10 cellular contexts compared by ENCODE assay signal in genomic region chr2:163667064-163667887, GRCh38.
A peak's percentile ranks its signal among the peaks of the same experiment; 100 is the strongest.
DNase-seq lines count a peak whose midpoint lies in the region; ATAC-seq and TF ChIP-seq lines count a peak whose summit lies in the region.
"Had no signal": no experiment of that assay in that cellular context is flagged by ENCODE, and none has a peak within 500 bp of the region (broad histone marks: within the 10 kb centered on the region; RNA-seq: fewer than 3 reads in every experiment).

No MANE protein-coding gene starts in this region.

- 0 out of 2 replicates have a peak overlapping the region, but pooled peaks have one; percentile 4 for H3K27ac ChIP-seq in SJSA1

- ATAC-seq in omental fat pad (ENCODE audit: low FRiP score) = peak; percentile 88
- no peak for ATAC-seq in GM18858 (IDR thresholded peaks at IDR 0.05; ENCODE audit: unreplicated experiment)
- ATAC-seq: effector memory CD8-positive, alpha-beta T cell had no signal

- H3K9me3 Mint-ChIP-seq in type B pancreatic cell = peaks cover 5% of the 10 kb centered on the region

- no peaks in the 10 kb centered on the region for H3K27me3 Mint-ChIP-seq in type B pancreatic cell
- H3K27me3 Mint-ChIP-seq: effector memory CD8-positive, alpha-beta T cell had no signal

- H3K27me3 ChIP-seq in SJSA1 (replicated peaks) = no peaks in the 10 kb centered on the region

- H3K9me3 ChIP-seq in SJSA1 (replicated peaks) = no peaks in the 10 kb centered on the region

- H3K36me3 Mint-ChIP-seq in type B pancreatic cell = peaks cover 10% of the 10 kb centered on the region
- H3K36me3 Mint-ChIP-seq: naive B cell had no signal

- no peak overlapping the region for H3K27ac Mint-ChIP-seq in type B pancreatic cell
- H3K27ac Mint-ChIP-seq: effector memory CD8-positive, alpha-beta T cell; naive B cell had no signal

- H3K4me3 Mint-ChIP-seq in type B pancreatic cell = no peak overlapping the region
- H3K4me3 Mint-ChIP-seq: effector memory CD8-positive, alpha-beta T cell; naive B cell had no signal

- H3K4me3 ChIP-seq in SJSA1 = no peak overlapping the region
- no peak overlapping the region for H3K4me3 ChIP-seq in fibroblast of the aortic adventitia (ENCODE audit: low read depth, low read length)

- peaks cover 7% of the 10 kb centered on the region for H3K4me1 Mint-ChIP-seq in type B pancreatic cell (ENCODE audit: unreplicated experiment)
- H3K4me1 Mint-ChIP-seq: naive B cell had no signal

- TF ChIP-seq CTCF in fibroblast of the aortic adventitia (IDR thresholded peaks at IDR 0.05; ENCODE audit: insufficient read depth, low read length) (no peak), omental fat pad (IDR thresholded peaks at IDR 0.05) (no peak), type B pancreatic cell (conservative IDR thresholded peaks at IDR 0.05) (no peak)

- no peaks in the 10 kb centered on the region for H3K36me3 ChIP-seq in SJSA1

- peaks cover 66% of the 10 kb centered on the region for H3K4me1 ChIP-seq in SJSA1 (replicated peaks)

- peak; percentile 67 for DNase-seq in Daoy (ENCODE audit: low read depth)
- peak; percentile 77 to 90 for DNase-seq in SJSA1 (ENCODE audit: low read depth in 1 of 2, low spot score in 2 of 2)
- peak; percentile 95 for DNase-seq in fibroblast of the aortic adventitia (ENCODE audit: low read depth)
- DNase-seq in omental fat pad (ENCODE audit: low spot score) = no peak
- DNase-seq in cerebellar cortex (ENCODE audit: low spot score) = no peak
- no peak for DNase-seq in activated CD4-positive, alpha-beta T cell treated with anti-CD3 and anti-CD28 coated beads, Interleukin-2, amount 50 U/mL, for 1 hour
- DNase-seq in type B pancreatic cell (ENCODE audit: extremely low spot score, unreplicated experiment) = no peak
- DNase-seq: effector memory CD8-positive, alpha-beta T cell; naive B cell had no signal

Comparison
In these comparisons a context has a peak if more than half of its experiments do, and no peak if none do; other contexts are left out.
1. DNase-seq: peak in Daoy (single experiment), SJSA1 (2 of 2) and fibroblast of the aortic adventitia (single experiment); none in omental fat pad (single experiment), cerebellar cortex (single experiment), activated CD4-positive, alpha-beta T cell treated with anti-CD3 and anti-CD28 coated beads, Interleukin-2, amount 50 U/mL, for 1 hour (single experiment) and type B pancreatic cell (single experiment).